In genomic region chr19:5434351-5434917, GRCh38 we compare ENCODE assay signal across 1 cellular context.
TF ChIP-seq lines count a peak whose summit lies in the region.

No MANE protein-coding gene starts in this region.

TF ChIP-seq in H1, 55 proteins besides CTCF, POLR2A, EP300 and RAD21:
- TF ChIP-seq CREB1 (IDR thresholded peaks at IDR 0.05) (no peak), MAX (IDR thresholded peaks at IDR 0.05) (no peak), TAF7 (optimal IDR thresholded peaks at IDR 0.05; ENCODE audit: borderline replicate concordance, low read depth, low read length) (peak; percentile 40), KDM5A (IDR thresholded peaks at IDR 0.05; ENCODE audit: low read length) (no peak), CBX5 (IDR thresholded peaks at IDR 0.05; ENCODE audit: low read depth, low read length) (no peak)
- TF ChIP-seq, protein P1, sequence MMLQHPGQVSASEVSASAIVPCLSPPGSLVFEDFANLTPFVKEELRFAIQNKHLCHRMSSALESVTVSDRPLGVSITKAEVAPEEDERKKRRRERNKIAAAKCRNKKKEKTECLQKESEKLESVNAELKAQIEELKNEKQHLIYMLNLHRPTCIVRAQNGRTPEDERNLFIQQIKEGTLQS (IDR thresholded peaks at IDR 0.05; ENCODE audit: insufficient read depth, low read depth, low read length), result no peak
